8 cellular contexts compared by ENCODE assay signal in the genomic region with DNA sequence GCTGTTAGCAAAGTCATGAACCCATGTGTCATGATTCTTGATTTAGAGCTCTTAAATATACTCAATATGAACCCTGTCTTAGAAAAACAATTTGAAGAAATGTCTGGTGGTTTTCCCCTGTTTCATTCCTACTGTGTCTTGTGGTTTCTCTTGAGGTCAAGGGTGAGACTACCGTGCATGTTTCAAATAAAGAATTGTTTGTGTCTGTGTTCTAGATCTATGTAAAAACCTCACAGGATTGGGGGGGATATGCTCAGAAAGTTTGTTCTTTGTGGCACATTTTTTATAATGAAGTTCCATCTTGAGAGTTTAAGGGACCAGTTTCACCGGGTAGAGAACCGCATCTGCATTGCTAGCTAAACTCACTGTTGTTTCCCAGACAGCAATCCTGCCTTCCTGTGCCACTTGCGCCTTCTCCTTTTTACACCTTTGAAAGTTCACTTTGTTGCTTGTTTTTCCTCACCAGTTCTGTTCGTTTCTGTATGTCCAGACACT.
DNase-seq lines count a peak whose midpoint lies in the region; ATAC-seq and TF ChIP-seq lines count a peak whose summit lies in the region.

No MANE protein-coding gene starts in this region.

- ATAC-seq in GM18519 (IDR thresholded peaks at IDR 0.05; ENCODE audit: low FRiP score, unreplicated experiment) = peak; percentile 77
- ATAC-seq in HG02571 (IDR thresholded peaks at IDR 0.05; ENCODE audit: unreplicated experiment) = peak; percentile 67

- H3K4me3 ChIP-seq in cardiac fibroblast (replicated peaks in 1 of 2; ENCODE audit: low read depth in 2 of 2, low read length in 2 of 2) (no peak overlapping the region), skeletal muscle cell (ENCODE audit: low read depth, low read length) (no peak overlapping the region)

- peak; percentile 46 for DNase-seq in NAMALWA (ENCODE audit: low spot score)
- DNase-seq in cardiac fibroblast (ENCODE audit: low read depth in 2 of 2) = peak; percentile 52 to 89
- DNase-seq in skeletal muscle cell (ENCODE audit: low read depth) = peak; percentile 47
- DNase-seq in DMS 273 treated with DMSO at 0.1 percent for 48 hours (lab: John Stamatoyannopoulos, UW) = no peak
- no peak for DNase-seq in UCSD-AML1 (lab: John Stamatoyannopoulos, UW; ENCODE audit: unreplicated experiment)
- no peak for DNase-seq in hippocampal formation (lab: John Stamatoyannopoulos, UW)

- no peak for TF ChIP-seq CTCF in cardiac fibroblast (IDR thresholded peaks at IDR 0.05; ENCODE audit: low read depth, low read length)

Comparison
In these comparisons a context has a peak if more than half of its experiments do, and no peak if none do; other contexts are left out.
1. DNase-seq: peak in NAMALWA (single experiment), cardiac fibroblast (2 of 2) and skeletal muscle cell (single experiment); none in DMS 273 treated with DMSO at 0.1 percent for 48 hours (single experiment), UCSD-AML1 (single experiment) and hippocampal formation (0 of 2).